Comparison of ENCODE assay signal across 17 cellular contexts in genomic region chr13:110978390-110978789, GRCh38.
DNase-seq lines count a peak whose midpoint lies in the region; ATAC-seq and TF ChIP-seq lines count a peak whose summit lies in the region.
"Had no signal": no experiment of that assay in that cellular context is flagged by ENCODE, and none has a peak within 500 bp of the region (broad histone marks: within the 10 kb centered on the region; RNA-seq: fewer than 3 reads in every experiment).

No MANE protein-coding gene starts in this region.

- H2AFZ ChIP-seq in IMR-90 (replicated peaks; ENCODE audit: low read length, poor library complexity), result no peak overlapping the region

- H3K4ac ChIP-seq in IMR-90 (ENCODE audit: low read depth, low read length), result no peak overlapping the region

- CTCF ChIA-PET in IMR-90 (lab: Yijun Ruan, JAX), result no interaction called here

- POLR2A ChIA-PET in IMR-90 (lab: Charles Lee; ENCODE audit: unreplicated experiment), result no interaction called here

- H2BK120ac ChIP-seq in IMR-90 (ENCODE audit: low read depth, low read length), result no peak overlapping the region

- no peak overlapping the region for H2BK15ac ChIP-seq in IMR-90 (ENCODE audit: low read depth, low read length)

- no peak overlapping the region for H3K56ac ChIP-seq in IMR-90 (ENCODE audit: extremely low read depth, insufficient read depth, low read length)

- H2AK9ac ChIP-seq in IMR-90 (replicated peaks; ENCODE audit: low read depth, low read length, poor library complexity), result no peak overlapping the region

- TF ChIP-seq POLR2A in IMR-90 (IDR thresholded peaks at IDR 0.05; ENCODE audit: low read depth, low read length), result no peak

- ATAC-seq in IMR-90 (ENCODE audit: low read depth) (peak; percentile 40; the same call in 1 of the 2 replicates), GM18870 (IDR thresholded peaks at IDR 0.05; ENCODE audit: unreplicated experiment) (no peak), GM21360 (IDR thresholded peaks at IDR 0.05; ENCODE audit: unreplicated experiment) (no peak)
- ATAC-seq: CD8-positive, alpha-beta T cell; GM12878 had no signal

- no peak overlapping the region for H3K23ac ChIP-seq in IMR-90 (ENCODE audit: low read depth, low read length)

- H2BK5ac ChIP-seq in IMR-90 (ENCODE audit: low read depth, low read length, poor library complexity, severe bottlenecking), result no peak overlapping the region

- no peak overlapping the region for H3K4me2 ChIP-seq in IMR-90 (ENCODE audit: low read depth, low read length)
- H3K4me2 ChIP-seq: BLaER1 treated with 17β-estradiol and CSF1 and Interleukin-3, amounts not matched to agents 10 nM and 100 nM had no signal

- dilution Hi-C loops in IMR-90 (cut with HindIII; ENCODE audit: low sequenced_read_pairs, unreplicated experiment), result no loop called here

- no TSS peak for BruUV-seq in IMR-90 (replicated peaks; lab: Mats Ljungman, UMichigan)

- in situ Hi-C loops in IMR-90 (cut with MboI; ENCODE audit: low sequenced_read_pairs), result no loop called here

- H3K27me3 ChIP-seq in IMR-90 (ENCODE audit: control insufficient read depth, insufficient read depth, low read length), result no peaks in the 10 kb centered on the region
- H3K27me3 ChIP-seq: BLaER1 treated with 17β-estradiol and CSF1 and Interleukin-3, amounts not matched to agents 10 nM and 100 nM had no signal

- no peak for TF ChIP-seq RAD21 in IMR-90 (IDR thresholded peaks at IDR 0.05; ENCODE audit: low read length)

- no peak overlapping the region for H3K14ac ChIP-seq in IMR-90 (replicated peaks; ENCODE audit: low read depth, low read length)

- no peaks in the 10 kb centered on the region for H3K9me1 ChIP-seq in IMR-90 (ENCODE audit: insufficient read depth, low read length)

- TF ChIP-seq CTCF in IMR-90 (conservative IDR thresholded peaks at IDR 0.05; ENCODE audit: low read depth, low read length), result no peak
- no peak for TF ChIP-seq CTCF in fibroblast of pulmonary artery (IDR thresholded peaks at IDR 0.05; ENCODE audit: low read length, missing control alignments)
- TF ChIP-seq CTCF in coronary artery (IDR thresholded peaks at IDR 0.05), result no peak

- H3K4me3 ChIP-seq in IMR-90 (ENCODE audit: insufficient read depth, low read depth, low read length) (no peak overlapping the region), fibroblast of pulmonary artery (replicated peaks; ENCODE audit: low read depth, low read length) (no peak overlapping the region), coronary artery (no peak overlapping the region)
- H3K4me3 ChIP-seq: BLaER1 treated with 17β-estradiol and CSF1 and Interleukin-3, amounts not matched to agents 10 nM and 100 nM; GM12878; HAP-1 had no signal

- H4K8ac ChIP-seq in IMR-90 (ENCODE audit: low read depth in 2 of 2, low read length in 2 of 2), result no peak overlapping the region

- H4K5ac ChIP-seq in IMR-90 (ENCODE audit: low read depth, low read length), result no peak overlapping the region

- H3K27ac ChIP-seq in IMR-90 (ENCODE audit: insufficient read depth, low read length), result no peak overlapping the region
- H3K27ac ChIP-seq in coronary artery, result no peak overlapping the region
- H3K27ac ChIP-seq: BLaER1 treated with 17β-estradiol and CSF1 and Interleukin-3, amounts not matched to agents 10 nM and 100 nM had no signal

- H4K91ac ChIP-seq in IMR-90 (ENCODE audit: insufficient read depth, low read depth, low read length), result no peak overlapping the region

- peak; percentile 34 for DNase-seq in IMR-90
- peak; percentile 45 for DNase-seq in amniotic epithelial cell (ENCODE audit: low read depth)
- peak; percentile 35 for DNase-seq in fibroblast of pulmonary artery (ENCODE audit: low read depth)
- no peak for DNase-seq in middle frontal gyrus (ENCODE audit: extremely low spot score, low spot score)
- no peak for DNase-seq in coronary artery (ENCODE audit: low spot score)
- DNase-seq: Calu3; CD8-positive, alpha-beta T cell; DMS53; DND-41; EL; GOT3; KG1 had no signal

- no peak overlapping the region for H3K9ac ChIP-seq in IMR-90 (ENCODE audit: low read depth, low read length)
- H3K9ac ChIP-seq: BLaER1 treated with 17β-estradiol and CSF1 and Interleukin-3, amounts not matched to agents 10 nM and 100 nM had no signal

- no peaks in the 10 kb centered on the region for H3K79me1 ChIP-seq in IMR-90 (ENCODE audit: low read depth in 1 of 2, low read length in 2 of 2)

- H2AK5ac ChIP-seq in IMR-90 (ENCODE audit: low read depth, low read length), result no peak overlapping the region

- no peaks in the 10 kb centered on the region for H4K20me1 ChIP-seq in IMR-90 (ENCODE audit: insufficient read depth, low read length)
- H4K20me1 ChIP-seq: BLaER1 treated with 17β-estradiol and CSF1 and Interleukin-3, amounts not matched to agents 10 nM and 100 nM had no signal

- no peaks in the 10 kb centered on the region; the same call in 1 of the 2 replicates for H3K4me1 ChIP-seq in IMR-90 (ENCODE audit: control insufficient read depth, insufficient read depth, low read length)
- H3K4me1 ChIP-seq: HAP-1 had no signal

- H3K18ac ChIP-seq in IMR-90 (ENCODE audit: low read depth, low read length), result no peak overlapping the region

- intact Hi-C loops in IMR-90 (cut with micrococcal nuclease), result no loop called here

- no peaks in the 10 kb centered on the region for H3K36me3 ChIP-seq in IMR-90 (ENCODE audit: control insufficient read depth, insufficient read depth, low read length)
- H3K36me3 ChIP-seq: HAP-1 had no signal

- H2BK20ac ChIP-seq in IMR-90 (ENCODE audit: low read depth, low read length), result no peak overlapping the region

- H3K9me3 ChIP-seq in IMR-90 (ENCODE audit: control insufficient read depth, insufficient read depth, low read length), result no peaks in the 10 kb centered on the region
- H3K9me3 ChIP-seq: HAP-1 had no signal

TF ChIP-seq in IMR-90, 13 proteins besides CTCF, POLR2A, EP300 and RAD21:
- TF ChIP-seq MXI1 (IDR thresholded peaks at IDR 0.05; ENCODE audit: borderline replicate concordance, low read depth, low read length), result no peak

Comparison
In these comparisons a context has a peak if more than half of its experiments do, and no peak if none do; other contexts are left out.
1. DNase-seq: peak in IMR-90 (single experiment), amniotic epithelial cell (single experiment) and fibroblast of pulmonary artery (single experiment); none in middle frontal gyrus (single experiment) and coronary artery (single experiment).